9 cellular contexts compared by ENCODE assay signal in the genomic region with DNA sequence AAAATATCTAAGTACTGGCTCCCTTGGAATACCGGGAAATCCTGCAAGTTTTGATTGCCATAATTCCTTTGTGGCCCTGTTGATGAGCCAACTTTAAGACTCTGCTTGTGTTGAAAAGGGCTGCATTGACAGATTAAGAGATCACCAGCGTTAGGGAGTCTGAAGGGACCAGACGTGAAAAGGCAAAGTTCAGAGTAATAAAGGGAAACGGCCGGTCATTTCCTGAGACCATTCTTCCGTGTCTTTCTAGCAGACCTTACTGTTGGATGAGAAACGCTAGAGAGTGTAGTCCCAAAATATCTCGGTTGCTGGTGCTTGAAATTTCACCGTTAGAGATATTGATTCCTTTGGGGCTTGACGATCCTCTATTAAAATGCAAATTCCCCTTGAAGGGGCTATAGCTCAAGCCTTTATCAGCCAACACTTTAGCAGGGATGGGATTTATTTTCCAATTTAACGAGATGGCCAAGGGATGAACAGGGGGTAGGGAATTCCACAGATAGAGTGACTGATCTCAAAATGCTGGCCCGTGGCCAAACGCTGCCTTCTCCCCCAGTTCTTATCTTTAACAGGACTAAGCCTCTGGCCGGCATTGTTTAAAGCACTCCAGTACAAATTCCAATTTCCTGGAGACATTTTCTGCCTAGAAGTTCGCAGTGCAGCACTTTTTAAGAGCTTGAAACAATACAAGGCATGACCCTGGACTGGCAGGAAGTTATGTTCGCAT.
A peak's percentile ranks its signal among the peaks of the same experiment; 100 is the strongest.
DNase-seq lines count a peak whose midpoint lies in the region; ATAC-seq and TF ChIP-seq lines count a peak whose summit lies in the region.
"Had no signal": no experiment of that assay in that cellular context is flagged by ENCODE, and none has a peak within 500 bp of the region (broad histone marks: within the 10 kb centered on the region; RNA-seq: fewer than 3 reads in every experiment).

No MANE protein-coding gene starts in this region.

- TF ChIP-seq CTCF in fibroblast of the aortic adventitia (IDR thresholded peaks at IDR 0.05; ENCODE audit: insufficient read depth, low read length) (no peak), parathyroid adenoma (IDR thresholded peaks at IDR 0.05) (no peak), left lung (IDR thresholded peaks at IDR 0.05) (no peak)

- H3K9me3 ChIP-seq in NT2/D1 (ENCODE audit: insufficient read depth, low read length) = no peaks in the 10 kb centered on the region
- H3K9me3 ChIP-seq in parathyroid adenoma (ENCODE audit: control insufficient read depth, low read length) = no peaks in the 10 kb centered on the region
- no peaks in the 10 kb centered on the region for H3K9me3 ChIP-seq in left lung
- H3K9me3 ChIP-seq: tibial nerve had no signal

- H3K9ac ChIP-seq in NT2/D1 (ENCODE audit: insufficient read length, low read depth) = no peak overlapping the region
- H3K9ac ChIP-seq in parathyroid adenoma = no peak overlapping the region

- H3K4me1 ChIP-seq in NT2/D1 (ENCODE audit: insufficient read depth, insufficient read length) (no peaks in the 10 kb centered on the region), parathyroid adenoma (peaks cover 8% of the 10 kb centered on the region), left lung (peaks cover 0 to 13% of the 10 kb centered on the region in 2 donors)

- DNase-seq in NCI-H1092 treated with DMSO at 0.1 percent for 48 hours (lab: John Stamatoyannopoulos, UW) (peak; percentile 13), NCI-H1092 (lab: John Stamatoyannopoulos, UW) (no peak), NT2/D1 (ENCODE audit: low read depth, low spot score) (no peak), fibroblast of the aortic adventitia (ENCODE audit: low read depth) (peak; percentile 22), left lung (no peak)

- H3K27me3 ChIP-seq in NT2/D1 (ENCODE audit: insufficient read depth, insufficient read length) (peaks cover 38% of the 10 kb centered on the region), parathyroid adenoma (ENCODE audit: control insufficient read depth, insufficient read depth, low read length) (no peaks in the 10 kb centered on the region), left lung (peaks cover 35 to 68% of the 10 kb centered on the region in 2 donors)

- H3K79me2 ChIP-seq in parathyroid adenoma = peaks cover 6% of the 10 kb centered on the region

- peak overlapping the region; percentile 58 for H3K4me3 ChIP-seq in NT2/D1 (ENCODE audit: insufficient read length, low read depth)
- no peak overlapping the region for H3K4me3 ChIP-seq in fibroblast of the aortic adventitia (ENCODE audit: low read depth, low read length)
- no peak overlapping the region for H3K4me3 ChIP-seq in parathyroid adenoma (ENCODE audit: low read depth, low read length)
- H3K4me3 ChIP-seq in left lung = no peak overlapping the region

- H3K27ac ChIP-seq in parathyroid adenoma = peak overlapping the region; percentile 75
- no peak overlapping the region for H3K27ac ChIP-seq in left lung
- H3K27ac ChIP-seq: tibial nerve had no signal

- no peak for ATAC-seq in HG03342 (IDR thresholded peaks at IDR 0.05; ENCODE audit: unreplicated experiment)
- no peak for ATAC-seq in HG03175 (IDR thresholded peaks at IDR 0.05; ENCODE audit: unreplicated experiment)
- ATAC-seq in left lung = no peak

- H2AFZ ChIP-seq in parathyroid adenoma = peak overlapping the region; percentile 73

- H3K4me2 ChIP-seq in parathyroid adenoma (ENCODE audit: low read length) = peak overlapping the region; percentile 6

- H3K36me3 ChIP-seq in NT2/D1 (ENCODE audit: insufficient read depth, insufficient read length, low read length) = no peaks in the 10 kb centered on the region
- no peaks in the 10 kb centered on the region for H3K36me3 ChIP-seq in parathyroid adenoma (ENCODE audit: control insufficient read depth, insufficient read depth, low read length)
- no peaks in the 10 kb centered on the region for H3K36me3 ChIP-seq in left lung
- H3K36me3 ChIP-seq: tibial nerve had no signal

- intact Hi-C loops in left lung (cut with DNase I) = no loop called here

Comparison
In these comparisons a context has a peak if more than half of its experiments do, and no peak if none do; other contexts are left out.
1. DNase-seq: peak in NCI-H1092 treated with DMSO at 0.1 percent for 48 hours (single experiment) and fibroblast of the aortic adventitia (single experiment); none in NCI-H1092 (single experiment), NT2/D1 (single experiment) and left lung (0 of 2).